Comparison of ENCODE assay signal across 1 cellular context in the genomic region with DNA sequence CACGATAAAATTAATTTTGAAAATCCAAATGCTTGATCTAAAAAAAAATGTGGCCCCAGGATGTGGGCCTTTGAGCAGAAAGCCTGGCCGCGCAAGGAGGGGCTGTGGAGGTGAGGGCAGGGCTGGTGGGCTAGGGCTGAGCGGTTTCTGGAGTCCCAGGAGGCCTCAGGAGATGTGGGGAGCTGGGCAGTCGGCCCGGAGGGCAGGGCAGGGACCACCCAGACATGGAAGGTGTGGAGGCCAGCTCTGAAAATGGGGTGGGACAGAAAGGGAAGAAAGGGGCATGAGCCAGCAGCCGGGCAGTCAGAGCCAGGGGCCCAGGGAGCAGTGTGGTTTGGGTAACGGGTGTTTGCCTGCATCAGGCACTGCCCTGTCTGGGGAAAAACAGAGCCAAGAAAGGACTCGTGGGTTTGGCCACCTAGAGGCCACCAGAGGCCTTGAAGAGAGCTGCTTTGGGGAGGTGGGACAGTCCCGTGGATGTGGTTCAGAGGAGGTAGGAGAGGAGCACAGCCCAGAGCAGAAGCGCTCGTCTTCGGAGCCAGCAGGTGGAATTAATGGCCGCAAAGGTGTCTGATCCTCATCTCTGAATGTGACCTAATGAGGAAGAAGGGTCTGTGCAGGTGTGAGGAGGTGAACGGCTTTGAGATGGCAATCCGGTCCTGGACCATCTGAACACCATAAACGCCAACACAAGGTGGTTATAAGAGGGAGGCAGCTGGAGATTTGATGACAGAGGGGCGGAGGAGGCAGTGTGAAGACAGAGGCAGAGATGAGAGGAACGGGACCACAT.
TF ChIP-seq lines count a peak whose summit lies in the region.

No MANE protein-coding gene starts in this region.

TF ChIP-seq in K562, 482 proteins besides CTCF, POLR2A, EP300 and RAD21 (continued from another document):
- TF ChIP-seq ZNF764 (CRISPR knock-in tag; IDR thresholded peaks at IDR 0.05; ENCODE audit: low read depth) (no peak), NELFE (IDR thresholded peaks at IDR 0.05; ENCODE audit: insufficient read depth, insufficient read length) (no peak)
